Comparison of ENCODE assay signal across 18 cellular contexts in the genomic region with DNA sequence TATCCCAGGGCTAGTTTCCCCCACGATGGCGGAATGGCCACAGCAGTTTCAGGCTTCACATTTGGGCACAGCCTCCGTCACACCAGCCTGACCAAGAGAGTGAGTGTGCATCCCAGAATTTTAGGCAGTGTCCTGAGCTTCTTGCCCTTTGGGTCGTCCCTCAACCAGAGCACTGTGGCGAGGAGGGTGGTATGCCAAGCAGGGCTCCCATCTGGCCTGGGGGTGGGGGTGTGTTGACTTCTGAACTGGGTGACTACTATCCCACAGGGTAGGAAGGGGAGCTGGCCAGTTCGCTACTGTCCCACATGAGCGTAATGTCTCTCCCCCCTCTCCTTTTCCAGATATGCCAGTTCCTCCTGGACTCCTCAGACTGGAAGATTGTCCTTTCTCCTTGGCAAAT. TPM values are rescaled to one million over a fixed set of nuclear protein-coding genes. Genes with fewer than 3 reads are reported as not detected.
DNase-seq lines count a peak whose midpoint lies in the region; ATAC-seq and TF ChIP-seq lines count a peak whose summit lies in the region.
"Had no signal": no experiment of that assay in that cellular context is flagged by ENCODE, and none has a peak within 500 bp of the region (broad histone marks: within the 10 kb centered on the region; RNA-seq: fewer than 3 reads in every experiment).

No MANE protein-coding gene starts in this region.

- H3K36me3 Mint-ChIP-seq in T-helper 17 cell (ENCODE audit: low read depth), result peaks cover 5% of the 10 kb centered on the region
- H3K36me3 Mint-ChIP-seq in memory B cell, result peaks cover 10% of the 10 kb centered on the region

- H3K27ac ChIP-seq in right atrium auricular region, result no peak overlapping the region
- H3K27ac ChIP-seq: KMS-11 had no signal

- intact Hi-C loops in Right ventricle myocardium superior (cut with DNase I) (no loop called here), posterior vena cava (cut with DNase I) (loop anchor here in 1 of 2 donors (5.0 to 10.0 kb wide), 2 partner anchors 51 to 84 kb away; no protein-coding TSS in a partner anchor)

- H3K27me3 Mint-ChIP-seq in T-helper 17 cell (no peaks in the 10 kb centered on the region), memory B cell (no peaks in the 10 kb centered on the region)
- H3K27me3 Mint-ChIP-seq: CD4-positive, alpha-beta T cell had no signal

- H3K9me3 ChIP-seq in right atrium auricular region (no peaks in the 10 kb centered on the region), T-helper 17 cell (ENCODE audit: control insufficient read depth, low read length, poor library complexity, severe bottlenecking) (no peaks in the 10 kb centered on the region)

- H3K4me3 Mint-ChIP-seq in T-helper 17 cell (no peak overlapping the region), memory B cell (no peak overlapping the region)
- H3K4me3 Mint-ChIP-seq: CD4-positive, alpha-beta T cell had no signal

- POLR2A ChIA-PET in HEK293T (lab: Yijun Ruan, JAX), result interaction anchor here (1.5 kb wide), 1 partner anchor 12 kb away, joined by 6 read pairs; no protein-coding TSS in a partner anchor

- H3K4me1 ChIP-seq in right atrium auricular region, result peaks cover 0 to 40% of the 10 kb centered on the region in 2 donors

- no peak for TF ChIP-seq CTCF in right atrium auricular region (IDR thresholded peaks at IDR 0.05)

- CTCF ChIA-PET in HEK293T (lab: Yijun Ruan, JAX), result interaction anchor here (0.6 to 2.4 kb wide), 4 partner anchors 11 to 203 kb away, joined by 3 to 13 read pairs (median 3); no protein-coding TSS in a partner anchor

- ATAC-seq in Right ventricle myocardium superior (ENCODE audit: poor library complexity), result no peak
- no peak for ATAC-seq in T-helper 17 cell
- no peak for ATAC-seq in memory B cell (ENCODE audit: low read depth)
- ATAC-seq in GM19463 (IDR thresholded peaks at IDR 0.05; ENCODE audit: unreplicated experiment), result no peak
- ATAC-seq: HCT116, SK-N-SH treated with all-trans-retinoic acid at 6 μM for 48 hours had no signal

- H3K4me3 ChIP-seq in right atrium auricular region, result no peak overlapping the region

- peak; percentile 51 for DNase-seq in right atrium auricular region (ENCODE audit: low spot score)
- no peak for DNase-seq in Right ventricle myocardium superior
- DNase-seq in T-helper 17 cell, result no peak
- DNase-seq in memory B cell (ENCODE audit: low spot score in 2 of 2), result no peak
- DNase-seq in HEK293T (ENCODE audit: extremely low spot score), result no peak
- DNase-seq in posterior vena cava (ENCODE audit: low spot score), result no peak
- DNase-seq: CD4-positive, alpha-beta T cell; GOT3; NCI-H1105; NCI-H146; NCI-H2029; NCI-H226; NCI-H510A treated with DMSO at 0.1 percent for 48 hours; NCI-H748 treated with DMSO at 0.1 percent for 48 hours had no signal

- H3K36me3 ChIP-seq in right atrium auricular region, result no peaks in the 10 kb centered on the region

- H3K9me3 Mint-ChIP-seq in memory B cell, result no peaks in the 10 kb centered on the region
- H3K9me3 Mint-ChIP-seq: CD4-positive, alpha-beta T cell had no signal

- H3K4me1 Mint-ChIP-seq in T-helper 17 cell (peaks cover 58% of the 10 kb centered on the region), memory B cell (peaks cover 51% of the 10 kb centered on the region)

- H3K27me3 ChIP-seq in right atrium auricular region, result no peaks in the 10 kb centered on the region

- H3K27ac Mint-ChIP-seq in T-helper 17 cell (peak overlapping the region; percentile 83), memory B cell (peak overlapping the region; percentile 62)

TF ChIP-seq in HEK293T, 16 proteins besides CTCF, POLR2A, EP300 and RAD21:
- no peak for TF ChIP-seq FOXM1 (IDR thresholded peaks at IDR 0.05; ENCODE audit: borderline replicate concordance)
- TF ChIP-seq ARNT (IDR thresholded peaks at IDR 0.05), result no peak
- TF ChIP-seq ZNF384 (IDR thresholded peaks at IDR 0.05), result no peak
- no peak for TF ChIP-seq NFRKB (IDR thresholded peaks at IDR 0.05)
- TF ChIP-seq, protein P1, sequence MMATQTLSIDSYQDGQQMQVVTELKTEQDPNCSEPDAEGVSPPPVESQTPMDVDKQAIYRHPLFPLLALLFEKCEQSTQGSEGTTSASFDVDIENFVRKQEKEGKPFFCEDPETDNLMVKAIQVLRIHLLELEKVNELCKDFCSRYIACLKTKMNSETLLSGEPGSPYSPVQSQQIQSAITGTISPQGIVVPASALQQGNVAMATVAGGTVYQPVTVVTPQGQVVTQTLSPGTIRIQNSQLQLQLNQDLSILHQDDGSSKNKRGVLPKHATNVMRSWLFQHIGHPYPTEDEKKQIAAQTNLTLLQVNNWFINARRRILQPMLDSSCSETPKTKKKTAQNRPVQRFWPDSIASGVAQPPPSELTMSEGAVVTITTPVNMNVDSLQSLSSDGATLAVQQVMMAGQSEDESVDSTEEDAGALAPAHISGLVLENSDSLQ (IDR thresholded peaks at IDR 0.05), result no peak
- no peak for TF ChIP-seq L3MBTL2 (conservative IDR thresholded peaks at IDR 0.05)
- TF ChIP-seq FOXK2 (IDR thresholded peaks at IDR 0.05), result no peak
- TF ChIP-seq SP1 (IDR thresholded peaks at IDR 0.05), result no peak
- no peak for TF ChIP-seq LEF1 (IDR thresholded peaks at IDR 0.05; ENCODE audit: borderline replicate concordance)
- TF ChIP-seq HDGF (IDR thresholded peaks at IDR 0.05; ENCODE audit: borderline replicate concordance), result no peak
- TF ChIP-seq CTBP1 (IDR thresholded peaks at IDR 0.05; ENCODE audit: borderline replicate concordance), result no peak
- no peak for TF ChIP-seq SUZ12 (IDR thresholded peaks at IDR 0.05)
- TF ChIP-seq TARDBP (IDR thresholded peaks at IDR 0.05), result no peak
- no peak for TF ChIP-seq ELF4 (IDR thresholded peaks at IDR 0.05)
- no peak for TF ChIP-seq BHLHE40 (IDR thresholded peaks at IDR 0.05; ENCODE audit: borderline replicate concordance)
TF ChIP-seq in HEK293T: peak in this region for 0.

RNA-seq across cellular contexts. Expression of a gene that starts 16.1 kb away (rescaled TPM):
- total RNA-seq in right atrium auricular region (10 to 100 TPM; 44.9 to 52.3 TPM), Right ventricle myocardium superior (70.6 TPM), T-helper 17 cell (100 to 1,000 TPM; 169 to 221 TPM), posterior vena cava (10 to 100 TPM; 64.3 to 68.1 TPM)
